ENCODE assay signal across 23 cellular contexts in genomic region chr6:22152871-22153270, GRCh38.
"Had no signal": no experiment of that assay in that cellular context is flagged by ENCODE, and none has a peak within 500 bp of the region (broad histone marks: within the 10 kb centered on the region; RNA-seq: fewer than 3 reads in every experiment).

No MANE protein-coding gene starts in this region.

- H3K4me3 ChIP-seq: body of pancreas, coronary artery, mucosa of descending colon, tibial artery had no signal

- H3K36me3 ChIP-seq: neutrophil, tibial artery had no signal

- H3K27ac Mint-ChIP-seq: activated B cell treated with CpG ODN at 0.5 μM for 24 hours; activated naive CD4-positive, alpha-beta T cell treated with anti-CD3 and anti-CD28 coated beads, Interleukin-2, amount 50 U/mL, for 72 hours; activated T-cell treated with anti-CD3 and anti-CD28 coated beads, Interleukin-2, amount 50 U/mL, for 72 hours; memory B cell; stimulated activated memory B cell treated with anti-CD40 and anti-IgM and Interleukin-4, amounts not matched to agents 10 μg/mL and 1 μg/mL and 100 μg/mL, for 72 hours had no signal

- H3K36me3 Mint-ChIP-seq: memory B cell; naive thymus-derived CD4-positive, alpha-beta T cell; stimulated activated memory B cell treated with anti-CD40 and anti-IgM and Interleukin-4, amounts not matched to agents 10 μg/mL and 1 μg/mL and 100 μg/mL, for 72 hours had no signal

- H3K4me1 Mint-ChIP-seq: stimulated activated memory B cell treated with anti-CD40 and anti-IgM and Interleukin-4, amounts not matched to agents 10 μg/mL and 1 μg/mL and 100 μg/mL, for 72 hours had no signal

- DNase-seq: activated B cell treated with CpG ODN at 0.5 μM for 24 hours; activated CD4-positive, alpha-beta T cell treated with anti-CD3 and anti-CD28 coated beads for 48 hours; activated CD8-positive, alpha-beta memory T cell treated with anti-CD3 and anti-CD28 coated beads, Interleukin-2, amount 50 U/mL, for 48 hours; activated gamma-delta T cell; activated T-cell treated with anti-CD3 and anti-CD28 coated beads, Interleukin-2, amount 50 U/mL, for 72 hours; amniotic stem cell; body of pancreas; central memory CD4-positive, alpha-beta T cell; effector CD8-positive, alpha-beta T cell; foreskin melanocyte; head of caudate nucleus; left ventricle myocardium superior; mucosa of descending colon; naive thymus-derived CD4-positive, alpha-beta T cell; posterior cingulate gyrus; retina; stimulated activated CD4-positive, alpha-beta T cell treated with anti-CD3 and anti-CD28 coated beads, Interleukin-2, amount 100 ng/mL, for 48 hours; tibial artery had no signal

- H3K27ac ChIP-seq: body of pancreas, coronary artery, neutrophil, tibial artery had no signal

- H3K4me3 Mint-ChIP-seq: activated B cell treated with CpG ODN at 0.5 μM for 24 hours; activated T-cell treated with anti-CD3 and anti-CD28 coated beads, Interleukin-2, amount 50 U/mL, for 72 hours; memory B cell; naive thymus-derived CD4-positive, alpha-beta T cell; stimulated activated memory B cell treated with anti-CD40 and anti-IgM and Interleukin-4, amounts not matched to agents 10 μg/mL and 1 μg/mL and 100 μg/mL, for 72 hours had no signal

- ATAC-seq: activated naive CD4-positive, alpha-beta T cell treated with anti-CD3 and anti-CD28 coated beads, Interleukin-2, amount 50 U/mL, for 72 hours; activated T-cell treated with anti-CD3 and anti-CD28 coated beads, Interleukin-2, amount 50 U/mL, for 72 hours; body of pancreas; left ventricle myocardium superior; mucosa of descending colon; stimulated activated memory B cell treated with anti-CD40 and anti-IgM and Interleukin-4, amounts not matched to agents 10 μg/mL and 1 μg/mL and 100 μg/mL, for 72 hours had no signal

- H3K27me3 Mint-ChIP-seq: memory B cell; stimulated activated memory B cell treated with anti-CD40 and anti-IgM and Interleukin-4, amounts not matched to agents 10 μg/mL and 1 μg/mL and 100 μg/mL, for 72 hours had no signal

- H3K27me3 ChIP-seq: body of pancreas, tibial artery had no signal

- H3K9me3 Mint-ChIP-seq: activated B cell treated with CpG ODN at 0.5 μM for 24 hours; activated naive CD4-positive, alpha-beta T cell treated with anti-CD3 and anti-CD28 coated beads, Interleukin-2, amount 50 U/mL, for 72 hours; activated T-cell treated with anti-CD3 and anti-CD28 coated beads, Interleukin-2, amount 50 U/mL, for 72 hours; memory B cell; stimulated activated memory B cell treated with anti-CD40 and anti-IgM and Interleukin-4, amounts not matched to agents 10 μg/mL and 1 μg/mL and 100 μg/mL, for 72 hours had no signal

- H3K9me3 ChIP-seq: body of pancreas, mucosa of descending colon, neutrophil, tibial artery had no signal
